Comparison of ENCODE assay signal across 9 cellular contexts in genomic region chr12:123126294-123127144, GRCh38. TPM values are rescaled to one million over a fixed set of nuclear protein-coding genes. Genes with fewer than 3 reads are reported as not detected.
DNase-seq lines count a peak whose midpoint lies in the region; ATAC-seq and TF ChIP-seq lines count a peak whose summit lies in the region.
"Had no signal": no experiment of that assay in that cellular context is flagged by ENCODE, and none has a peak within 500 bp of the region (broad histone marks: within the 10 kb centered on the region; RNA-seq: fewer than 3 reads in every experiment).

No MANE protein-coding gene starts in this region.

- no peaks in the 10 kb centered on the region for H3K36me3 ChIP-seq in spleen

- CTCF ChIA-PET in activated CD8-positive, alpha-beta memory T cell treated with anti-CD3 and anti-CD28 coated beads, Interleukin-2, amount 10 ng/mL, durations not matched to agents 7 days and 5 days (lab: Charles Lee), result interaction anchor here (1.0 to 1.7 kb wide), 2 partner anchors 24 to 111 kb away, joined by 3 to 4 read pairs; no protein-coding TSS in a partner anchor

- ATAC-seq in Right ventricle myocardium inferior, result peak; percentile 71
- ATAC-seq in activated CD8-positive, alpha-beta memory T cell treated with anti-CD3 and anti-CD28 coated beads, Interleukin-2, amount 10 ng/mL, durations not matched to agents 7 days and 5 days, result no peak

- 56 to 76% (median 64%) methylated on average over 5 of the region's 5 CpGs for WGBS in spleen, 5 donors

- TF ChIP-seq POLR2A in spleen (IDR thresholded peaks at IDR 0.05), result no peak

- intact Hi-C loops in Right ventricle myocardium inferior (cut with DNase I) (no loop called here), cardiac septum (cut with DNase I) (no loop called here), spleen (cut with DNase I; ENCODE audit: low total_unique reads) (no loop called here)

- TF ChIP-seq CTCF in astrocyte of the spinal cord (IDR thresholded peaks at IDR 0.05; ENCODE audit: low read depth, low read length) (peak; percentile 47), coronary artery (IDR thresholded peaks at IDR 0.05) (no peak), spleen (IDR thresholded peaks at IDR 0.05 in 8 of 11, conservative IDR thresholded peaks at IDR 0.05 in 3 of 11) (no peak)

- H3K36me3 Mint-ChIP-seq in activated CD8-positive, alpha-beta memory T cell treated with anti-CD3 and anti-CD28 coated beads, Interleukin-2, amount 10 ng/mL, durations not matched to agents 7 days and 5 days, result no peaks in the 10 kb centered on the region

- DNase-seq in Right ventricle myocardium inferior (ENCODE audit: missing footprints) (no peak), cardiac septum (ENCODE audit: low spot score) (no peak), astrocyte of the spinal cord (ENCODE audit: low read depth, low spot score) (peak; percentile 94), left kidney (ENCODE audit: low read depth, low spot score) (peak; percentile 34), coronary artery (ENCODE audit: low spot score) (no peak), NCI-H2029 (lab: John Stamatoyannopoulos, UW) (no peak), spleen (no peak)
- no peak for DNase-seq in activated CD8-positive, alpha-beta memory T cell treated with anti-CD3 and anti-CD28 coated beads, Interleukin-2, amount 10 ng/mL, durations not matched to agents 7 days and 5 days
- DNase-seq: NK-92 treated with Interleukin-12 subunit alpha and Interleukin-12 subunit beta, amount 100 ng/mL, for 24 hours had no signal

- H3K9me3 Mint-ChIP-seq in activated CD8-positive, alpha-beta memory T cell treated with anti-CD3 and anti-CD28 coated beads, Interleukin-2, amount 10 ng/mL, durations not matched to agents 7 days and 5 days (ENCODE audit: low read depth), result no peaks in the 10 kb centered on the region

- H3K27me3 ChIP-seq in spleen (replicated peaks in 1 of 7), result no peaks in the 10 kb centered on the region

- H3K4me3 ChIP-seq in astrocyte of the spinal cord (ENCODE audit: low read depth, low read length) (no peak overlapping the region), coronary artery (no peak overlapping the region), spleen (no peak overlapping the region)

- H3K27me3 Mint-ChIP-seq in activated CD8-positive, alpha-beta memory T cell treated with anti-CD3 and anti-CD28 coated beads, Interleukin-2, amount 10 ng/mL, durations not matched to agents 7 days and 5 days, result no peaks in the 10 kb centered on the region

- H3K9me3 ChIP-seq in spleen, result no peaks in the 10 kb centered on the region

- no peak overlapping the region for H3K4me3 Mint-ChIP-seq in activated CD8-positive, alpha-beta memory T cell treated with anti-CD3 and anti-CD28 coated beads, Interleukin-2, amount 10 ng/mL, durations not matched to agents 7 days and 5 days

- in situ Hi-C loops in astrocyte of the spinal cord (cut with HindIII; ENCODE audit: low sequenced_read_pairs), result no loop called here

- peaks cover 19% of the 10 kb centered on the region for H3K4me1 Mint-ChIP-seq in activated CD8-positive, alpha-beta memory T cell treated with anti-CD3 and anti-CD28 coated beads, Interleukin-2, amount 10 ng/mL, durations not matched to agents 7 days and 5 days

- no peak overlapping the region for H3K27ac Mint-ChIP-seq in activated CD8-positive, alpha-beta memory T cell treated with anti-CD3 and anti-CD28 coated beads, Interleukin-2, amount 10 ng/mL, durations not matched to agents 7 days and 5 days

- H3K4me1 ChIP-seq in spleen, result peaks cover 0 to 27% (median 8%) of the 10 kb centered on the region in 6 donors

- H3K27ac ChIP-seq in coronary artery (peak overlapping the region in 1 of 2 donors; percentile 62), spleen (peak overlapping the region in 4 of 8 donors; percentile 20 to 67 (median 39))

RNA-seq across cellular contexts. Expression of gene PITPNM2, which starts 24.4 kb away (rescaled TPM):
- total RNA-seq in Right ventricle myocardium inferior, result 19.6 TPM
- 22.2 TPM for total RNA-seq in cardiac septum
- total RNA-seq in activated CD8-positive, alpha-beta memory T cell treated with anti-CD3 and anti-CD28 coated beads, Interleukin-2, amount 10 ng/mL, durations not matched to agents 7 days and 5 days, result 10 to 100 TPM in 1 of 2 experiments, 1 to 10 TPM in 1; 8.6 to 11.6 TPM
- total RNA-seq in spleen, result 10 to 100 TPM in 4 of 7 donors, 1 to 10 TPM in 3; 7.1 to 23.7 (median 13.9) TPM
- polyA plus RNA-seq in spleen, result 1 to 10 TPM; 2.2 to 5.2 (median 2.3) TPM

Comparison
In these comparisons a context has a peak if more than half of its experiments do, and no peak if none do; other contexts are left out.
1. DNase-seq: peak in astrocyte of the spinal cord (single experiment) and left kidney (single experiment); none in Right ventricle myocardium inferior (single experiment), cardiac septum (single experiment), coronary artery (single experiment), activated CD8-positive, alpha-beta memory T cell treated with anti-CD3 and anti-CD28 coated beads, Interleukin-2, amount 10 ng/mL, durations not matched to agents 7 days and 5 days (single experiment), NCI-H2029 (single experiment) and spleen (single experiment).